Comparison of ENCODE assay signal across 8 cellular contexts in genomic region chr17:39270923-39271322, GRCh38. TPM values are rescaled to one million over a fixed set of nuclear protein-coding genes. Genes with fewer than 3 reads are reported as not detected.
DNase-seq lines count a peak whose midpoint lies in the region; ATAC-seq and TF ChIP-seq lines count a peak whose summit lies in the region.

No MANE protein-coding gene starts in this region.

- 7 to 14% methylated on average over 3 of the region's 3 CpGs for WGBS in GM23248 (ENCODE audit: low coverage in 1 of 2, low lambda C conversion rate in 2 of 2, missing lambda C conversion rate in 2 of 2), 2 experiments

- H3K9me3 ChIP-seq in GM23248 (ENCODE audit: low read depth) (no peaks in the 10 kb centered on the region), SK-N-MC (ENCODE audit: low read depth, low read length) (no peaks in the 10 kb centered on the region), Peyer's patch (no peaks in the 10 kb centered on the region)

- no peaks in the 10 kb centered on the region for H3F3A ChIP-seq in GM23248 (ENCODE audit: insufficient read depth)

- no peak for TF ChIP-seq POLR2A in Peyer's patch (IDR thresholded peaks at IDR 0.05)

- in situ Hi-C loops in GM23248 (cut with MboI): no loop called here

- H3K27me3 ChIP-seq in GM23248 (replicated peaks; ENCODE audit: insufficient read depth) (no peaks in the 10 kb centered on the region), Peyer's patch (no peaks in the 10 kb centered on the region)

- ATAC-seq in HG03439 (IDR thresholded peaks at IDR 0.05; ENCODE audit: unreplicated experiment) (no peak), GM18498 (IDR thresholded peaks at IDR 0.05; ENCODE audit: unreplicated experiment) (no peak)

- peaks cover 22% of the 10 kb centered on the region for H3K36me3 ChIP-seq in GM23248 (ENCODE audit: low read depth)
- no peaks in the 10 kb centered on the region for H3K36me3 ChIP-seq in SK-N-MC (ENCODE audit: insufficient read depth, low read length)
- peaks cover 0 to 90% (median 0%) of the 10 kb centered on the region in 3 donors for H3K36me3 ChIP-seq in Peyer's patch

- H3K4me3 ChIP-seq in AG10803 (ENCODE audit: low read length) (no peak overlapping the region), GM23248 (no peak overlapping the region), SK-N-MC (peak overlapping the region; percentile 24), Peyer's patch (no peak overlapping the region)

- peaks cover 9% of the 10 kb centered on the region; the same call in 1 of the 2 replicates for H3K4me1 ChIP-seq in GM23248 (ENCODE audit: insufficient read depth)
- no peaks in the 10 kb centered on the region for H3K4me1 ChIP-seq in Peyer's patch

- peak; percentile 81 for TF ChIP-seq CTCF in AG10803 (conservative IDR thresholded peaks at IDR 0.05; ENCODE audit: low read length)
- peak in 3 of 6 experiments; percentile 22 to 37 (median 31) for TF ChIP-seq CTCF in Peyer's patch (IDR thresholded peaks at IDR 0.05)

- H2AFZ ChIP-seq in GM23248: no peak overlapping the region

- H3K27ac ChIP-seq in GM23248 (peak overlapping the region; percentile 42), SK-N-MC (peak overlapping the region; percentile 87), Peyer's patch (no peak overlapping the region)

- H3K9me2 ChIP-seq in GM23248 (ENCODE audit: insufficient read depth): no peaks in the 10 kb centered on the region

- H4K20me1 ChIP-seq in GM23248 (ENCODE audit: insufficient read depth): no peaks in the 10 kb centered on the region

- H3K4me2 ChIP-seq in GM23248 (ENCODE audit: unreplicated experiment): no peak overlapping the region

- no peaks in the 10 kb centered on the region for H3K79me2 ChIP-seq in GM23248 (ENCODE audit: insufficient read depth)

- peak overlapping the region; percentile 39 for H3K9ac ChIP-seq in GM23248
- peak overlapping the region; percentile 33 for H3K9ac ChIP-seq in SK-N-MC (ENCODE audit: insufficient read length)

- DNase-seq in AG10803 (ENCODE audit: low read depth) (peak; percentile 92), GM23248 (peak; percentile 89), SK-N-MC (ENCODE audit: low read depth, low spot score) (peak; percentile 85), hepatic stellate cell (ENCODE audit: low spot score) (peak; percentile 51), HK-2 (ENCODE audit: unreplicated experiment) (no peak), Peyer's patch (no peak)

RNA-seq across cellular contexts. Expression of gene STAC2, which starts 45.2 kb away (rescaled TPM):
- total RNA-seq in GM23248 (2014; rRNA removed; shearing (Covaris generic)): not detected in 2 replicates
- polyA plus RNA-seq in GM23248 (2016; fragmentation: Nextera tagmentation; extraction: Ambion mirVana): 0.05 TPM in 1 of 2 replicates, not detected in the other
- under 1 TPM in 2 of 4 donors, not detected in 2; 0.27 to 0.66 TPM for total RNA-seq in Peyer's patch

Comparison
In these comparisons a context has a peak if more than half of its experiments do, and no peak if none do; other contexts are left out.
1. DNase-seq: peak in AG10803 (single experiment), GM23248 (single experiment), SK-N-MC (single experiment) and hepatic stellate cell (single experiment); none in HK-2 (single experiment) and Peyer's patch (0 of 3).
2. H3K27ac ChIP-seq: peak in GM23248 (single experiment) and SK-N-MC (single experiment); none in Peyer's patch (0 of 4).